18 cellular contexts compared by ENCODE assay signal in genomic region chr7:98228801-98229200, GRCh38. TPM values are rescaled to one million over a fixed set of nuclear protein-coding genes. Genes with fewer than 3 reads are reported as not detected.
"Had no signal": no experiment of that assay in that cellular context is flagged by ENCODE, and none has a peak within 500 bp of the region (broad histone marks: within the 10 kb centered on the region; RNA-seq: fewer than 3 reads in every experiment).

No MANE protein-coding gene starts in this region.

- H3K9me3 ChIP-seq: ascending aorta had no signal

- DNase-seq: activated CD4-positive, alpha-beta T cell treated with anti-CD3 and anti-CD28 coated beads for 4 hours; activated CD8-positive, alpha-beta memory T cell treated with anti-CD3 and anti-CD28 coated beads, Interleukin-2, amount 50 U/mL, for 4 hours; activated CD8-positive, alpha-beta T cell treated with anti-CD3 and anti-CD28 coated beads for 36 hours; activated naive CD4-positive, alpha-beta T cell treated with anti-CD3 and anti-CD28 coated beads, Interleukin-2, amount 50 U/mL, for 16 hours; activated naive CD8-positive, alpha-beta T cell treated with anti-CD3 and anti-CD28 coated beads, Interleukin-2, amount 10 ng/mL, durations not matched to agents 7 days and 5 days; Kasumi-1; KBM-7; NCI-H1105 treated with DMSO at 0.1 percent for 48 hours; NCI-H1436 treated with DMSO at 0.1 percent for 48 hours; NCI-H187; NCI-H2081; NCI-H446; NCI-H524; PC-3; SHP77 treated with DMSO at 0.1 percent for 48 hours had no signal

- ATAC-seq: activated CD4-positive, CD25-positive, alpha-beta regulatory T cell treated with anti-CD3 and anti-CD28 coated beads, Interleukin-2, amount 50 U/mL, for 24 hours; activated CD8-positive, alpha-beta T cell treated with anti-CD3 and anti-CD28 coated beads for 36 hours; PC-3 had no signal

- H3K27me3 ChIP-seq: ascending aorta had no signal

- H3K27ac ChIP-seq: ascending aorta had no signal

- H3K4me1 ChIP-seq: ascending aorta had no signal

- H3K4me3 ChIP-seq: ascending aorta had no signal

RNA-seq across cellular contexts. Expression of gene BHLHA15, which starts 17.6 kb away (rescaled TPM):
- total RNA-seq: activated naive CD8-positive, alpha-beta T cell treated with anti-CD3 and anti-CD28 coated beads, Interleukin-2, amount 10 ng/mL, durations not matched to agents 7 days and 5 days; ascending aorta; SK-MEL-5 had no signal
